ENCODE assay signal across 22 cellular contexts in genomic region chr7:121489440-121489839, GRCh38.
DNase-seq lines count a peak whose midpoint lies in the region; ATAC-seq and TF ChIP-seq lines count a peak whose summit lies in the region.
"Had no signal": no experiment of that assay in that cellular context is flagged by ENCODE, and none has a peak within 500 bp of the region (broad histone marks: within the 10 kb centered on the region; RNA-seq: fewer than 3 reads in every experiment).

No MANE protein-coding gene starts in this region.

- no peak overlapping the region for H4K91ac ChIP-seq in H9 (ENCODE audit: insufficient read length, low read depth, low read length)

- H2BK120ac ChIP-seq in H9 (ENCODE audit: low read depth, low read length, poor library complexity, severe bottlenecking), result no peak overlapping the region

- H3K79me1 ChIP-seq in H9 (ENCODE audit: insufficient read depth, low read depth, low read length, poor library complexity, severe bottlenecking), result no peaks in the 10 kb centered on the region

- no peak overlapping the region for H2AK5ac ChIP-seq in H9 (ENCODE audit: insufficient read length, low read length)

- peak; percentile 69 for ATAC-seq in WTC11
- ATAC-seq: GM12878 had no signal

- H3K36me3 ChIP-seq in osteoblast (ENCODE audit: insufficient read depth, low read length) (no peaks in the 10 kb centered on the region), BE2C (no peaks in the 10 kb centered on the region)
- H3K36me3 ChIP-seq: BLaER1 treated with 17β-estradiol and CSF1 and Interleukin-3, amounts not matched to agents 10 nM and 100 nM had no signal

- no peak overlapping the region for H3K4me3 ChIP-seq in osteoblast (ENCODE audit: insufficient read depth, low read length)
- H3K4me3 ChIP-seq in BE2C (ENCODE audit: low read depth, low read length), result no peak overlapping the region
- H3K4me3 ChIP-seq: BLaER1 treated with 17β-estradiol and CSF1 and Interleukin-3, amounts not matched to agents 10 nM and 100 nM; GM12878 had no signal

- no peaks in the 10 kb centered on the region for H3K9me3 Mint-ChIP-seq in H9
- H3K9me3 Mint-ChIP-seq in WTC11, result 0 out of 2 replicates have a peak, but pooled peaks cover 3% of the 10 kb centered on the region
- no peaks in the 10 kb centered on the region for H3K9me3 Mint-ChIP-seq in activated naive CD8-positive, alpha-beta T cell treated with anti-CD3 and anti-CD28 coated beads for 36 hours
- H3K9me3 Mint-ChIP-seq: CD8-positive, alpha-beta memory T cell had no signal

- H3K4me2 ChIP-seq in H9 (ENCODE audit: insufficient read depth, insufficient read length, low read length) (no peak overlapping the region), osteoblast (ENCODE audit: insufficient read depth, low read length) (no peak overlapping the region)
- H3K4me2 ChIP-seq: BLaER1 treated with 17β-estradiol and CSF1 and Interleukin-3, amounts not matched to agents 10 nM and 100 nM had no signal

- H2BK5ac ChIP-seq in H9 (ENCODE audit: insufficient read length, low read length), result no peak overlapping the region

- H4K8ac ChIP-seq in H9 (replicated peaks; ENCODE audit: insufficient read length, low read depth, low read length), result no peak overlapping the region

- H2BK15ac ChIP-seq in H9 (ENCODE audit: low read depth, low read length), result no peak overlapping the region

- H3K79me2 ChIP-seq in H9 (ENCODE audit: insufficient read depth, low read length) (no peaks in the 10 kb centered on the region), osteoblast (ENCODE audit: insufficient read depth, low read length) (no peaks in the 10 kb centered on the region)

- no peak overlapping the region for H3T11ph ChIP-seq in H9 (ENCODE audit: low read length)

- CTCF ChIA-PET in WTC11 (lab: Charles Lee), result no interaction called here

- no CpG with 5 or more reads among the region's 2 CpGs for WGBS in H9 (ENCODE audit: extremely low coverage, insufficient read length, low lambda C conversion rate)

- H3K27ac ChIP-seq in H9 (ENCODE audit: insufficient read length, low read depth, low read length) (no peak overlapping the region), osteoblast (ENCODE audit: low read depth, low read length) (no peak overlapping the region)
- H3K27ac ChIP-seq: BLaER1 treated with 17β-estradiol and CSF1 and Interleukin-3, amounts not matched to agents 10 nM and 100 nM; C4-2B had no signal

- no peak overlapping the region for H2BK20ac ChIP-seq in H9 (ENCODE audit: low read depth, low read length, poor library complexity, severe bottlenecking)

- H3K36me3 Mint-ChIP-seq in H9 (ENCODE audit: insufficient read depth in 1 of 3, low read depth in 3 of 3) (no peaks in the 10 kb centered on the region), WTC11 (no peaks in the 10 kb centered on the region)
- H3K36me3 Mint-ChIP-seq in activated naive CD8-positive, alpha-beta T cell treated with anti-CD3 and anti-CD28 coated beads for 36 hours, result no peaks in the 10 kb centered on the region
- H3K36me3 Mint-ChIP-seq: CD4-positive, alpha-beta memory T cell; CD4-positive, CD25-positive, alpha-beta regulatory T cell; CD8-positive, alpha-beta memory T cell had no signal

- POLR2A ChIA-PET in WTC11 (lab: Charles Lee), result no interaction called here

- H4K5ac ChIP-seq in H9 (ENCODE audit: insufficient read length, low read depth, low read length), result no peak overlapping the region

- no peaks in the 10 kb centered on the region for H3K27me3 Mint-ChIP-seq in H9 (ENCODE audit: low read depth)
- no peaks in the 10 kb centered on the region for H3K27me3 Mint-ChIP-seq in WTC11 (ENCODE audit: low read depth)
- H3K27me3 Mint-ChIP-seq in activated naive CD8-positive, alpha-beta T cell treated with anti-CD3 and anti-CD28 coated beads for 36 hours, result peaks cover 12% of the 10 kb centered on the region
- H3K27me3 Mint-ChIP-seq: CD4-positive, alpha-beta memory T cell had no signal

- H3K23me2 ChIP-seq in H9 (ENCODE audit: insufficient read length, low read depth, low read length, poor library complexity, severe bottlenecking), result no peaks in the 10 kb centered on the region

- H3K4me1 ChIP-seq in H9 (ENCODE audit: insufficient read depth, low read length), result peaks cover 3% of the 10 kb centered on the region; the same call in 1 of the 2 replicates
- H3K4me1 ChIP-seq in osteoblast (ENCODE audit: insufficient read depth, low read length), result peaks cover 17% of the 10 kb centered on the region
- H3K4me1 ChIP-seq in BE2C, result peaks cover 5% of the 10 kb centered on the region; the same call in 1 of the 2 replicates
- H3K4me1 ChIP-seq: BLaER1 treated with 17β-estradiol and CSF1 and Interleukin-3, amounts not matched to agents 10 nM and 100 nM had no signal

- no peak overlapping the region for H3K56ac ChIP-seq in H9 (ENCODE audit: insufficient read length, low read depth, low read length)

- H3K9me3 ChIP-seq in H9 (ENCODE audit: control insufficient read depth, low read depth, low read length) (no peaks in the 10 kb centered on the region), osteoblast (ENCODE audit: low read depth, low read length) (no peaks in the 10 kb centered on the region), BE2C (no peaks in the 10 kb centered on the region)
- H3K9me3 ChIP-seq: BLaER1 treated with 17β-estradiol and CSF1 and Interleukin-3, amounts not matched to agents 10 nM and 100 nM had no signal

- no peaks in the 10 kb centered on the region for H4K20me1 ChIP-seq in H9 (ENCODE audit: control insufficient read depth, insufficient read depth, insufficient read length)
- H4K20me1 ChIP-seq in osteoblast (ENCODE audit: insufficient read depth, low read length), result no peaks in the 10 kb centered on the region
- H4K20me1 ChIP-seq: BLaER1 treated with 17β-estradiol and CSF1 and Interleukin-3, amounts not matched to agents 10 nM and 100 nM had no signal

- H3K27ac Mint-ChIP-seq in H9 (no peak overlapping the region; a peak in 1 of 7 replicates), WTC11 (peak overlapping the region; percentile 39; the same call in 1 of the 2 replicates)
- no peak overlapping the region for H3K27ac Mint-ChIP-seq in activated naive CD8-positive, alpha-beta T cell treated with anti-CD3 and anti-CD28 coated beads for 36 hours
- H3K27ac Mint-ChIP-seq: CD4-positive, alpha-beta memory T cell; CD4-positive, CD25-positive, alpha-beta regulatory T cell; CD8-positive, alpha-beta memory T cell had no signal

- H3K27me3 ChIP-seq in H9 (ENCODE audit: insufficient read depth, low read length) (no peaks in the 10 kb centered on the region), osteoblast (ENCODE audit: insufficient read depth, low read length) (no peaks in the 10 kb centered on the region), BE2C (no peaks in the 10 kb centered on the region)
- H3K27me3 ChIP-seq: BLaER1 treated with 17β-estradiol and CSF1 and Interleukin-3, amounts not matched to agents 10 nM and 100 nM had no signal

- no peak overlapping the region for H2BK12ac ChIP-seq in H9 (ENCODE audit: insufficient read length, low read depth, low read length)

- H3K9ac ChIP-seq in H9 (ENCODE audit: extremely low read depth, insufficient read length, low read length), result no peak overlapping the region
- H3K9ac ChIP-seq: BLaER1 treated with 17β-estradiol and CSF1 and Interleukin-3, amounts not matched to agents 10 nM and 100 nM had no signal

- no peak for TF ChIP-seq CTCF in H9 (conservative IDR thresholded peaks at IDR 0.05)
- TF ChIP-seq CTCF in WTC11 (IDR thresholded peaks at IDR 0.05), result no peak
- no peak for TF ChIP-seq CTCF in osteoblast (IDR thresholded peaks at IDR 0.05; ENCODE audit: extremely low read depth, low read depth, low read length)
- TF ChIP-seq CTCF in BE2C (IDR thresholded peaks at IDR 0.05; ENCODE audit: low read depth, low read length), result no peak

- H3K4me1 Mint-ChIP-seq in H9, result peaks cover 22% of the 10 kb centered on the region in 2 experiments
- peaks cover 34% of the 10 kb centered on the region for H3K4me1 Mint-ChIP-seq in WTC11
- H3K4me1 Mint-ChIP-seq in activated naive CD8-positive, alpha-beta T cell treated with anti-CD3 and anti-CD28 coated beads for 36 hours, result peaks cover 5% of the 10 kb centered on the region

- peak overlapping the region; percentile 68 for H2AFZ ChIP-seq in H9 (ENCODE audit: low read length)
- H2AFZ ChIP-seq in osteoblast (ENCODE audit: low read length), result no peak overlapping the region

- H3K23ac ChIP-seq in H9 (ENCODE audit: insufficient read length, low read depth, low read length), result no peak overlapping the region

- H3K4me3 Mint-ChIP-seq in H9, result no peak overlapping the region
- H3K4me3 Mint-ChIP-seq in WTC11, result peak overlapping the region; percentile 2; the same call in 1 of the 2 replicates
- no peak overlapping the region for H3K4me3 Mint-ChIP-seq in activated naive CD8-positive, alpha-beta T cell treated with anti-CD3 and anti-CD28 coated beads for 36 hours
- H3K4me3 Mint-ChIP-seq: CD4-positive, CD25-positive, alpha-beta regulatory T cell; CD8-positive, alpha-beta memory T cell had no signal

- H3K14ac ChIP-seq in H9 (ENCODE audit: insufficient read depth, low read length), result no peak overlapping the region

- H3K4ac ChIP-seq in H9 (ENCODE audit: low read depth, low read length), result no peak overlapping the region

- no peak overlapping the region for H3K18ac ChIP-seq in H9 (ENCODE audit: insufficient read length, low read depth, low read length)

- DNase-seq in H9 (no peak), WTC11 (ENCODE audit: low spot score) (no peak), osteoblast (ENCODE audit: insufficient read length, low spot score, missing footprints) (peak; percentile 42), BE2C (no peak), SHP77 (lab: John Stamatoyannopoulos, UW) (no peak)
- DNase-seq in activated naive CD8-positive, alpha-beta T cell treated with anti-CD3 and anti-CD28 coated beads for 36 hours, result no peak
- DNase-seq: 8988T; ACHN; CD4-positive, alpha-beta memory T cell; CD4-positive, CD25-positive, alpha-beta regulatory T cell; CD8-positive, alpha-beta memory T cell; COR-L47; DMS 273 treated with DMSO at 0.1 percent for 48 hours; DMS153; DMS53; DMS79; DND-41; EL; GDM1 had no signal

TF ChIP-seq in WTC11, 78 proteins besides CTCF, POLR2A, EP300 and RAD21 (continues in another document):
- TF ChIP-seq, protein P1, sequence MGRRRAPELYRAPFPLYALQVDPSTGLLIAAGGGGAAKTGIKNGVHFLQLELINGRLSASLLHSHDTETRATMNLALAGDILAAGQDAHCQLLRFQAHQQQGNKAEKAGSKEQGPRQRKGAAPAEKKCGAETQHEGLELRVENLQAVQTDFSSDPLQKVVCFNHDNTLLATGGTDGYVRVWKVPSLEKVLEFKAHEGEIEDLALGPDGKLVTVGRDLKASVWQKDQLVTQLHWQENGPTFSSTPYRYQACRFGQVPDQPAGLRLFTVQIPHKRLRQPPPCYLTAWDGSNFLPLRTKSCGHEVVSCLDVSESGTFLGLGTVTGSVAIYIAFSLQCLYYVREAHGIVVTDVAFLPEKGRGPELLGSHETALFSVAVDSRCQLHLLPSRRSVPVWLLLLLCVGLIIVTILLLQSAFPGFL (CRISPR knock-in tag; IDR thresholded peaks at IDR 0.05; ENCODE audit: borderline replicate concordance), result no peak
- no peak for TF ChIP-seq RORB (CRISPR knock-in tag; IDR thresholded peaks at IDR 0.05)
